In genomic region chr15:88902846-88903245, GRCh38 we compare ENCODE assay signal across 17 cellular contexts. TPM values are rescaled to one million over a fixed set of nuclear protein-coding genes. Genes with fewer than 3 reads are reported as not detected.
A peak's percentile ranks its signal among the peaks of the same experiment; 100 is the strongest.
DNase-seq lines count a peak whose midpoint lies in the region; ATAC-seq and TF ChIP-seq lines count a peak whose summit lies in the region.
"Had no signal": no experiment of that assay in that cellular context is flagged by ENCODE, and none has a peak within 500 bp of the region (broad histone marks: within the 10 kb centered on the region; RNA-seq: fewer than 3 reads in every experiment).

No MANE protein-coding gene starts in this region.

- no peak for TF ChIP-seq POLR2A in gastrocnemius medialis (IDR thresholded peaks at IDR 0.05)

- H3K18ac ChIP-seq in neuronal stem cell (ENCODE audit: low read length) = no peak overlapping the region

- no peak overlapping the region for H2BK120ac ChIP-seq in neuronal stem cell (ENCODE audit: low read depth, low read length)

- no peaks in the 10 kb centered on the region for H3K27me3 ChIP-seq in CD4-positive, alpha-beta T cell (ENCODE audit: control insufficient read depth, insufficient read depth, low read length)
- H3K27me3 ChIP-seq in H7 (ENCODE audit: control insufficient read depth, insufficient read depth, low read length) (no peaks in the 10 kb centered on the region), gastrocnemius medialis (no peaks in the 10 kb centered on the region), neuronal stem cell (ENCODE audit: control insufficient read depth in 3 of 3, insufficient read depth in 3 of 3, low read depth in 1 of 3, low read length in 3 of 3) (no peaks in the 10 kb centered on the region)
- H3K27me3 ChIP-seq: SJCRH30 had no signal

- peaks cover 4% of the 10 kb centered on the region for H3K36me3 Mint-ChIP-seq in CD4-positive, alpha-beta T cell (ENCODE audit: low read depth)
- H3K36me3 Mint-ChIP-seq in natural killer cell treated with Interleukin-12 subunit alpha and Interleukin-12 subunit beta and Interleukin-15 and Interleukin-18, amount 100 ng/mL, for 72 hours = no peaks in the 10 kb centered on the region
- H3K36me3 Mint-ChIP-seq in stimulated activated memory B cell treated with anti-CD40 and anti-IgM and Interleukin-4, amounts not matched to agents 10 μg/mL and 1 μg/mL and 100 μg/mL, for 72 hours = no peaks in the 10 kb centered on the region
- H3K36me3 Mint-ChIP-seq: CD14-positive monocyte had no signal

- H4K91ac ChIP-seq in neuronal stem cell (ENCODE audit: low read depth, low read length, poor library complexity) = no peak overlapping the region

- no CpG with 5 or more reads among the region's 2 CpGs for WGBS in neuronal stem cell (ENCODE audit: extremely low coverage in 2 of 2, insufficient read length in 2 of 2, insufficient replicate concordance in 1 of 2), 2 donors

- POLR2A ChIA-PET in CD4-positive, alpha-beta T cell (lab: Charles Lee) = interaction anchor here (1.0 to 3.0 kb wide), 5 partner anchors 9 to 281 kb away, joined by 3 to 49 read pairs (median 4); partner anchors contain the start of genes AEN and HAPLN3

- H3K36me3 ChIP-seq in H7 (replicated peaks; ENCODE audit: control insufficient read depth, insufficient read depth, low read length) (peaks cover 73% of the 10 kb centered on the region), gastrocnemius medialis (peaks cover 0 to 88% of the 10 kb centered on the region in 2 donors), neuronal stem cell (replicated peaks in 1 of 2; ENCODE audit: control insufficient read depth in 2 of 2, insufficient read depth in 2 of 2, low read length in 2 of 2) (peaks cover 48 to 78% of the 10 kb centered on the region in 2 donors)

- H3K4me2 ChIP-seq in neuronal stem cell (ENCODE audit: insufficient read depth, low read length, poor library complexity, severe bottlenecking) = no peak overlapping the region
- H3K4me2 ChIP-seq: GM23338 had no signal

- no peak overlapping the region for H3K4me3 ChIP-seq in H7 (ENCODE audit: insufficient read depth, low read depth, low read length)
- no peak overlapping the region for H3K4me3 ChIP-seq in coronary artery
- no peak overlapping the region for H3K4me3 ChIP-seq in gastrocnemius medialis
- H3K4me3 ChIP-seq in neuronal stem cell (ENCODE audit: low read length in 2 of 2) = no peak overlapping the region
- H3K4me3 ChIP-seq: GM23338, SJCRH30 had no signal

- intact Hi-C loops in CD4-positive, alpha-beta T cell (cut with DNase I, micrococcal nuclease) = loop anchor here (5.0 to 10.0 kb wide), 4 partner anchors 184 to 358 kb away; partner anchors contain the start of genes ABHD2 (in 1 of the 2), AEN (in 1 of the 2), DET1 (in 1 of the 2) and FANCI (in 1 of the 2)
- intact Hi-C loops in gastrocnemius medialis (cut with DNase I; ENCODE audit: low total_unique reads) = no loop called here

- peaks cover 44% of the 10 kb centered on the region for H3K4me1 Mint-ChIP-seq in CD4-positive, alpha-beta T cell (ENCODE audit: low read depth)
- peaks cover 10 to 14% of the 10 kb centered on the region in 2 donors for H3K4me1 Mint-ChIP-seq in natural killer cell treated with Interleukin-12 subunit alpha and Interleukin-12 subunit beta and Interleukin-15 and Interleukin-18, amount 100 ng/mL, for 72 hours (ENCODE audit: low read depth in 2 of 2)
- H3K4me1 Mint-ChIP-seq in stimulated activated memory B cell treated with anti-CD40 and anti-IgM and Interleukin-4, amounts not matched to agents 10 μg/mL and 1 μg/mL and 100 μg/mL, for 72 hours = peaks cover 10% of the 10 kb centered on the region

- H3K27ac ChIP-seq in CD4-positive, alpha-beta T cell (ENCODE audit: low read depth, low read length) = no peak overlapping the region
- peak overlapping the region; percentile 33 to 90 for H3K27ac ChIP-seq in coronary artery
- H3K27ac ChIP-seq in gastrocnemius medialis = peak overlapping the region; percentile 74 to 85 (median 79)
- H3K27ac ChIP-seq in neuronal stem cell (replicated peaks; ENCODE audit: low read length) = no peak overlapping the region
- H3K27ac ChIP-seq: SJCRH30 had no signal

- H2BK15ac ChIP-seq in neuronal stem cell (ENCODE audit: low read length) = no peak overlapping the region

- H3K9ac ChIP-seq in neuronal stem cell (ENCODE audit: low read depth, low read length, poor library complexity) = no peak overlapping the region

- H3K14ac ChIP-seq in neuronal stem cell (ENCODE audit: low read length) = no peak overlapping the region

- no peak for TF ChIP-seq CTCF in CD4-positive, alpha-beta T cell (IDR thresholded peaks at IDR 0.05)
- no peak for TF ChIP-seq CTCF in coronary artery (IDR thresholded peaks at IDR 0.05)
- no peak for TF ChIP-seq CTCF in gastrocnemius medialis (IDR thresholded peaks at IDR 0.05 in 4 of 5, conservative IDR thresholded peaks at IDR 0.05 in 1 of 5)

- H3K9me3 Mint-ChIP-seq in CD4-positive, alpha-beta T cell = no peaks in the 10 kb centered on the region
- no peaks in the 10 kb centered on the region for H3K9me3 Mint-ChIP-seq in natural killer cell treated with Interleukin-12 subunit alpha and Interleukin-12 subunit beta and Interleukin-15 and Interleukin-18, amount 100 ng/mL, for 72 hours
- no peaks in the 10 kb centered on the region for H3K9me3 Mint-ChIP-seq in stimulated activated memory B cell treated with anti-CD40 and anti-IgM and Interleukin-4, amounts not matched to agents 10 μg/mL and 1 μg/mL and 100 μg/mL, for 72 hours
- H3K9me3 Mint-ChIP-seq: CD14-positive monocyte, GM23338 had no signal

- in situ Hi-C loops in gastrocnemius medialis (cut with MboI; ENCODE audit: low sequenced_read_pairs in 4 of 4) = loop anchor here (5.0 to 25.0 kb wide), 4 partner anchors 112 to 262 kb away; no protein-coding TSS in a partner anchor

- H3K27ac Mint-ChIP-seq in CD4-positive, alpha-beta T cell = peak overlapping the region; percentile 93
- H3K27ac Mint-ChIP-seq in natural killer cell treated with Interleukin-12 subunit alpha and Interleukin-12 subunit beta and Interleukin-15 and Interleukin-18, amount 100 ng/mL, for 72 hours = no peak overlapping the region
- H3K27ac Mint-ChIP-seq in stimulated activated memory B cell treated with anti-CD40 and anti-IgM and Interleukin-4, amounts not matched to agents 10 μg/mL and 1 μg/mL and 100 μg/mL, for 72 hours = no peak overlapping the region
- H3K27ac Mint-ChIP-seq: CD14-positive monocyte, GM23338 had no signal

- peak overlapping the region; percentile 20 for H3K4me3 Mint-ChIP-seq in CD4-positive, alpha-beta T cell
- no peak overlapping the region for H3K4me3 Mint-ChIP-seq in natural killer cell treated with Interleukin-12 subunit alpha and Interleukin-12 subunit beta and Interleukin-15 and Interleukin-18, amount 100 ng/mL, for 72 hours
- no peak overlapping the region for H3K4me3 Mint-ChIP-seq in stimulated activated memory B cell treated with anti-CD40 and anti-IgM and Interleukin-4, amounts not matched to agents 10 μg/mL and 1 μg/mL and 100 μg/mL, for 72 hours
- H3K4me3 Mint-ChIP-seq: CD14-positive monocyte, GM23338 had no signal

- H2AFZ ChIP-seq in neuronal stem cell (ENCODE audit: low read length) = no peak overlapping the region
- H2AFZ ChIP-seq: GM23338 had no signal

- H2AK5ac ChIP-seq in neuronal stem cell (ENCODE audit: low read depth, low read length) = no peak overlapping the region

- no peaks in the 10 kb centered on the region for H3K9me3 ChIP-seq in CD4-positive, alpha-beta T cell (ENCODE audit: control insufficient read depth, low read length)
- H3K9me3 ChIP-seq in gastrocnemius medialis (no peaks in the 10 kb centered on the region), neuronal stem cell (replicated peaks in 1 of 2; ENCODE audit: control insufficient read depth in 2 of 2, insufficient read depth in 1 of 2, low read depth in 1 of 2, low read length in 2 of 2) (no peaks in the 10 kb centered on the region)
- H3K9me3 ChIP-seq: SJCRH30 had no signal

- no peaks in the 10 kb centered on the region for H3K27me3 Mint-ChIP-seq in CD4-positive, alpha-beta T cell
- H3K27me3 Mint-ChIP-seq in natural killer cell treated with Interleukin-12 subunit alpha and Interleukin-12 subunit beta and Interleukin-15 and Interleukin-18, amount 100 ng/mL, for 72 hours = no peaks in the 10 kb centered on the region
- peaks cover under 1% of the 10 kb centered on the region for H3K27me3 Mint-ChIP-seq in stimulated activated memory B cell treated with anti-CD40 and anti-IgM and Interleukin-4, amounts not matched to agents 10 μg/mL and 1 μg/mL and 100 μg/mL, for 72 hours

- H2BK5ac ChIP-seq in neuronal stem cell (ENCODE audit: low read length) = no peak overlapping the region

- H4K8ac ChIP-seq in neuronal stem cell (ENCODE audit: low read depth, low read length) = no peak overlapping the region

- no peak overlapping the region for H3K23ac ChIP-seq in neuronal stem cell (ENCODE audit: low read depth, low read length, poor library complexity)

- DNase-seq in CD4-positive, alpha-beta T cell = no peak
- DNase-seq in H7 (peak; percentile 6), coronary artery (ENCODE audit: low spot score) (no peak), gastrocnemius medialis (no peak), neuronal stem cell (ENCODE audit: low spot score) (no peak)
- DNase-seq in natural killer cell treated with Interleukin-12 subunit alpha and Interleukin-12 subunit beta and Interleukin-15 and Interleukin-18, amount 100 ng/mL, for 72 hours (ENCODE audit: low spot score) = no peak
- DNase-seq: KG1, NCI-H1048, NCI-H146, NCI-H2081, NCI-H510A, NCI-H774, SJCRH30 had no signal

- no peak overlapping the region for H2BK12ac ChIP-seq in neuronal stem cell (ENCODE audit: low read length)

- CTCF ChIA-PET in CD4-positive, alpha-beta T cell (lab: Charles Lee) = interaction anchor here (3.1 to 3.7 kb wide), 2 partner anchors 12 to 114 kb away, joined by 25 to 58 read pairs; partner anchors contain the start of gene MFGE8

- H3K4ac ChIP-seq in neuronal stem cell (ENCODE audit: low read length) = no peak overlapping the region

- H3K79me1 ChIP-seq in neuronal stem cell (ENCODE audit: low read depth, low read length) = peaks cover 7% of the 10 kb centered on the region

- ATAC-seq in CD4-positive, alpha-beta T cell (ENCODE audit: poor library complexity) = no peak
- no peak for ATAC-seq in gastrocnemius medialis
- no peak for ATAC-seq in natural killer cell treated with Interleukin-12 subunit alpha and Interleukin-12 subunit beta and Interleukin-15 and Interleukin-18, amount 100 ng/mL, for 72 hours
- no peak for ATAC-seq in stimulated activated memory B cell treated with anti-CD40 and anti-IgM and Interleukin-4, amounts not matched to agents 10 μg/mL and 1 μg/mL and 100 μg/mL, for 72 hours
- ATAC-seq: GM23338, HepG2 had no signal

- H3K4me1 ChIP-seq in gastrocnemius medialis (peaks cover 39 to 49% of the 10 kb centered on the region in 2 donors), neuronal stem cell (ENCODE audit: control insufficient read depth in 2 of 2, insufficient read depth in 1 of 2, low read depth in 1 of 2, low read length in 2 of 2) (peaks cover 0 to 9% of the 10 kb centered on the region in 2 donors)

RNA-seq across cellular contexts. Expression of gene HAPLN3, which starts 7.5 kb away (rescaled TPM):
- 10 to 100 TPM; 79.0 to 80.2 TPM for total RNA-seq in CD4-positive, alpha-beta T cell
- 8.1 and 11.5 TPM in 2 replicates for total RNA-seq in H7 (2014; rRNA removed; shearing (Covaris generic))
- total RNA-seq in gastrocnemius medialis = 1 to 10 TPM; 1.7 to 5.2 (median 2.1) TPM
- polyA plus RNA-seq in neuronal stem cell (2013, experiment 1 of 2) = 14.9 TPM
- 14.3 TPM for polyA plus RNA-seq in neuronal stem cell (2013, experiment 2 of 2)
- 100 to 1,000 TPM; 138 to 203 TPM for total RNA-seq in natural killer cell treated with Interleukin-12 subunit alpha and Interleukin-12 subunit beta and Interleukin-15 and Interleukin-18, amount 100 ng/mL, for 72 hours
- total RNA-seq: HepG2 had no signal

RNA-seq across cellular contexts. Expression of gene MFGE8, which starts 10.3 kb away (rescaled TPM):
- 10 to 100 TPM; 87.9 to 93.0 TPM for total RNA-seq in CD4-positive, alpha-beta T cell
- 151 and 182 TPM in 2 replicates for total RNA-seq in H7 (2014; rRNA removed; shearing (Covaris generic))
- total RNA-seq in gastrocnemius medialis = 100 to 1,000 TPM; 239 to 437 (median 395) TPM
- polyA plus RNA-seq in neuronal stem cell (2013, experiment 1 of 2) = 104 TPM
- 101 TPM for polyA plus RNA-seq in neuronal stem cell (2013, experiment 2 of 2)
- total RNA-seq in natural killer cell treated with Interleukin-12 subunit alpha and Interleukin-12 subunit beta and Interleukin-15 and Interleukin-18, amount 100 ng/mL, for 72 hours = 10 to 100 TPM; 10.9 to 46.2 TPM
- polyA plus RNA-seq: CD14-positive monocyte had no signal

Comparison
In these comparisons a context has a peak if more than half of its experiments do, and no peak if none do; other contexts are left out.
1. H3K27ac ChIP-seq: peak in coronary artery (2 of 2) and gastrocnemius medialis (4 of 4); none in CD4-positive, alpha-beta T cell (single experiment) and neuronal stem cell (single experiment).